In the genomic region with DNA sequence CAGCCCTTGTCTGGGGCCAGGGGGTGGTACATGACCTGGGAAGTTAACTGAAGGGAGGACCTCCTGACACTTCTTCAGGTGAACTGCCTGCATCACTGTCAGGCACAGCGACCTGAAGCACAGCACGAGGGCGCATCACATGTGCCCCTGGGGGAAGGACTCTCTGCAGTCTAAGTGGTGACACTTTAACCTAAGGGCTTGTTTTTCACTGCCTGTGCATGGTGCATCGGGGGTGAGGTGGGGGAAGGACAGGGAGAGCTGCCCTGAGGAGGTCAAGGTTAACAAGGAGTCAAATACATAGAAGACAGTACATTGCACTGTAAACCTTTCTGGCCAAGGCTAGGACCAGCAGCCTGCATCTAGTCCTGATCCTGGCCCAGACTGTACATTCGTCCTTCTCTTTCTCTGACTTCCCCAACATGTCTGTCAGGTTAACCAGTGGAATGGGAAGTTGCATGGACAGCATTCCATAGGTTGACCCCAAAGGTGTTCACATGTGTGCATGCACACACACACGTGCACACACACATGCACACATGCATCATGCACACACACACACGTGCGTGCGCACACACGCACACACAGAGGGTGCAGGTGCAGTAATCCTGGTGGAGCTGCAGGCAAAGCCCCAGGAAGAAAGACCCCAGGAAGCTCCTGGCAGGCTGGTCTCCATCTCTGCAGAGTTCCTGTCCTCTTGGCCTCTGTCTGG, we compare ENCODE assay signal across 34 cellular contexts. TPM values are rescaled to one million over a fixed set of nuclear protein-coding genes. Genes with fewer than 3 reads are reported as not detected.
"Had no signal": no experiment of that assay in that cellular context is flagged by ENCODE, and none has a peak within 500 bp of the region (broad histone marks: within the 10 kb centered on the region; RNA-seq: fewer than 3 reads in every experiment).

No MANE protein-coding gene starts in this region.

- H3K4me1 ChIP-seq: adrenal gland, body of pancreas, colonic mucosa, esophagus muscularis mucosa, foreskin keratinocyte, gastrocnemius medialis had no signal

- H3K4me3 Mint-ChIP-seq: activated CD4-positive, alpha-beta memory T cell treated with anti-CD3 and anti-CD28 coated beads for 36 hours; activated CD4-positive, alpha-beta T cell treated with anti-CD3 and anti-CD28 coated beads for 36 hours; activated CD4-positive, alpha-beta T cell treated with anti-CD3 and anti-CD28 coated beads, Interleukin-2, amount 10 ng/mL, durations not matched to agents 24 days and 14 days; activated CD8-positive, alpha-beta memory T cell treated with anti-CD3 and anti-CD28 coated beads, Interleukin-2, amount 10 ng/mL, durations not matched to agents 7 days and 5 days; activated CD8-positive, alpha-beta T cell treated with anti-CD3 and anti-CD28 coated beads, Interleukin-2, amount 10 ng/mL, durations not matched to agents 7 days and 5 days; activated naive CD4-positive, alpha-beta T cell treated with anti-CD3 and anti-CD28 coated beads for 36 hours; activated naive CD4-positive, alpha-beta T cell treated with anti-CD3 and anti-CD28 coated beads, Interleukin-2, amount 50 U/mL, for 24 hours; activated naive CD8-positive, alpha-beta T cell treated with anti-CD3 and anti-CD28 coated beads for 36 hours; activated naive CD8-positive, alpha-beta T cell treated with anti-CD3 and anti-CD28 coated beads, Interleukin-2, amount 50 U/mL, for 24 hours; activated T-helper 1 cell treated with anti-CD3 and anti-CD28 coated beads, Interleukin-12 subunit alpha, Interleukin-12 subunit beta, Interleukin-2, Interleukin-4 antibody, amounts not matched to agents 30 ng/mL and 10 ng/mL and 1 ng/mL, durations not matched to agents 14 hours and 24 hours and 36 hours; dendritic cell treated with granulocyte-macrophage colony-stimulating factor and Interleukin-4, amounts not matched to agents 40 ng/mL and 50 ng/mL, for 4 days had no signal

- H3K4me1 Mint-ChIP-seq: activated CD4-positive, alpha-beta T cell treated with anti-CD3 and anti-CD28 coated beads for 36 hours; activated CD4-positive, alpha-beta T cell treated with anti-CD3 and anti-CD28 coated beads, Interleukin-2, amount 10 ng/mL, durations not matched to agents 24 days and 14 days; activated CD8-positive, alpha-beta memory T cell treated with anti-CD3 and anti-CD28 coated beads, Interleukin-2, amount 10 ng/mL, durations not matched to agents 7 days and 5 days; activated naive CD4-positive, alpha-beta T cell treated with anti-CD3 and anti-CD28 coated beads, Interleukin-2, amount 50 U/mL, for 24 hours; activated naive CD8-positive, alpha-beta T cell treated with anti-CD3 and anti-CD28 coated beads for 36 hours; activated naive CD8-positive, alpha-beta T cell treated with anti-CD3 and anti-CD28 coated beads, Interleukin-2, amount 50 U/mL, for 24 hours had no signal

- DNase-seq: activated CD4-positive, alpha-beta memory T cell treated with anti-CD3 and anti-CD28 coated beads for 36 hours; activated CD4-positive, alpha-beta T cell treated with anti-CD3 and anti-CD28 coated beads for 36 hours; activated CD4-positive, alpha-beta T cell treated with anti-CD3 and anti-CD28 coated beads, Interleukin-2, amount 10 ng/mL, durations not matched to agents 24 days and 14 days; activated CD4-positive, CD25-positive, alpha-beta regulatory T cell; activated CD4-positive, CD25-positive, alpha-beta regulatory T cell treated with anti-CD3 and anti-CD28 coated beads, Interleukin-2, amount 50 U/mL, for 72 hours; activated CD8-positive, alpha-beta memory T cell treated with anti-CD3 and anti-CD28 coated beads, Interleukin-2, amount 10 ng/mL, durations not matched to agents 7 days and 5 days; activated CD8-positive, alpha-beta memory T cell treated with anti-CD3 and anti-CD28 coated beads, Interleukin-2, amount 50 U/mL, for 4 hours; activated CD8-positive, alpha-beta T cell treated with anti-CD3 and anti-CD28 coated beads, Interleukin-2, amount 10 ng/mL, durations not matched to agents 7 days and 5 days; activated effector memory CD4-positive, alpha-beta T cell treated with anti-CD3 and anti-CD28 coated beads, Interleukin-2, amount 50 U/mL, for 16 hours; activated naive CD4-positive, alpha-beta T cell treated with anti-CD3 and anti-CD28 coated beads for 36 hours; activated naive CD8-positive, alpha-beta T cell treated with anti-CD3 and anti-CD28 coated beads for 36 hours; activated naive CD8-positive, alpha-beta T cell treated with anti-CD3 and anti-CD28 coated beads, Interleukin-2, amount 50 U/mL, for 24 hours; activated T-cell treated with anti-CD3 and anti-CD28 coated beads, Interleukin-2, amount 50 U/mL, for 1 hour; activated T-cell treated with anti-CD3 and anti-CD28 coated beads, Interleukin-2, amount 50 U/mL, for 48 hours; adrenal gland; amygdala; aorta; body of pancreas; central memory CD4-positive, alpha-beta T cell; cerebellar nuclear complex; colonic mucosa; dorsolateral prefrontal cortex; effector memory CD4-positive, alpha-beta T cell; erythroblast; foreskin keratinocyte; gastrocnemius medialis; glutamatergic neuron; T-helper 2 cell had no signal

- H3K27me3 ChIP-seq: adrenal gland, body of pancreas, cardiac muscle cell, colonic mucosa, dorsolateral prefrontal cortex, foreskin keratinocyte, gastrocnemius medialis had no signal

- H3K9me3 Mint-ChIP-seq: activated CD4-positive, alpha-beta memory T cell treated with anti-CD3 and anti-CD28 coated beads for 36 hours; activated CD4-positive, alpha-beta T cell treated with anti-CD3 and anti-CD28 coated beads, Interleukin-2, amount 10 ng/mL, durations not matched to agents 24 days and 14 days; activated naive CD4-positive, alpha-beta T cell treated with anti-CD3 and anti-CD28 coated beads for 36 hours; activated naive CD4-positive, alpha-beta T cell treated with anti-CD3 and anti-CD28 coated beads, Interleukin-2, amount 50 U/mL, for 24 hours; activated naive CD8-positive, alpha-beta T cell treated with anti-CD3 and anti-CD28 coated beads for 36 hours; activated naive CD8-positive, alpha-beta T cell treated with anti-CD3 and anti-CD28 coated beads, Interleukin-2, amount 50 U/mL, for 24 hours; activated T-helper 1 cell treated with anti-CD3 and anti-CD28 coated beads, Interleukin-12 subunit alpha, Interleukin-12 subunit beta, Interleukin-2, Interleukin-4 antibody, amounts not matched to agents 30 ng/mL and 10 ng/mL and 1 ng/mL, durations not matched to agents 14 hours and 24 hours and 36 hours; activated T-helper 2 cell treated with anti-CD3 and anti-CD28 coated beads, Interferon-gamma antibody, Interleukin-2, Interleukin-4, amounts not matched to agents 10 μg/mL and 5 μg/mL and 100 μg/mL, durations not matched to agents 14 hours and 24 hours and 36 hours; dendritic cell treated with granulocyte-macrophage colony-stimulating factor and Interleukin-4, amounts not matched to agents 40 ng/mL and 50 ng/mL, for 4 days had no signal

- H3K36me3 Mint-ChIP-seq: activated CD4-positive, alpha-beta memory T cell treated with anti-CD3 and anti-CD28 coated beads for 36 hours; activated CD8-positive, alpha-beta memory T cell treated with anti-CD3 and anti-CD28 coated beads, Interleukin-2, amount 10 ng/mL, durations not matched to agents 7 days and 5 days; activated naive CD4-positive, alpha-beta T cell treated with anti-CD3 and anti-CD28 coated beads, Interleukin-2, amount 50 U/mL, for 24 hours; activated naive CD8-positive, alpha-beta T cell treated with anti-CD3 and anti-CD28 coated beads for 36 hours had no signal

- H3K27ac Mint-ChIP-seq: activated CD4-positive, alpha-beta memory T cell treated with anti-CD3 and anti-CD28 coated beads for 36 hours; activated CD4-positive, alpha-beta T cell treated with anti-CD3 and anti-CD28 coated beads for 36 hours; activated CD4-positive, alpha-beta T cell treated with anti-CD3 and anti-CD28 coated beads, Interleukin-2, amount 10 ng/mL, durations not matched to agents 24 days and 14 days; activated CD8-positive, alpha-beta memory T cell treated with anti-CD3 and anti-CD28 coated beads, Interleukin-2, amount 10 ng/mL, durations not matched to agents 7 days and 5 days; activated CD8-positive, alpha-beta T cell treated with anti-CD3 and anti-CD28 coated beads, Interleukin-2, amount 10 ng/mL, durations not matched to agents 7 days and 5 days; activated naive CD4-positive, alpha-beta T cell treated with anti-CD3 and anti-CD28 coated beads for 36 hours; activated naive CD4-positive, alpha-beta T cell treated with anti-CD3 and anti-CD28 coated beads, Interleukin-2, amount 50 U/mL, for 24 hours; activated naive CD8-positive, alpha-beta T cell treated with anti-CD3 and anti-CD28 coated beads for 36 hours; activated naive CD8-positive, alpha-beta T cell treated with anti-CD3 and anti-CD28 coated beads, Interleukin-2, amount 50 U/mL, for 24 hours; activated T-helper 1 cell treated with anti-CD3 and anti-CD28 coated beads, Interleukin-12 subunit alpha, Interleukin-12 subunit beta, Interleukin-2, Interleukin-4 antibody, amounts not matched to agents 30 ng/mL and 10 ng/mL and 1 ng/mL, durations not matched to agents 14 hours and 24 hours and 36 hours; activated T-helper 2 cell treated with anti-CD3 and anti-CD28 coated beads, Interferon-gamma antibody, Interleukin-2, Interleukin-4, amounts not matched to agents 10 μg/mL and 5 μg/mL and 100 μg/mL, durations not matched to agents 14 hours and 24 hours and 36 hours; dendritic cell treated with granulocyte-macrophage colony-stimulating factor and Interleukin-4, amounts not matched to agents 40 ng/mL and 50 ng/mL, for 4 days had no signal

- ATAC-seq: activated CD4-positive, alpha-beta T cell treated with anti-CD3 and anti-CD28 coated beads for 36 hours; activated CD8-positive, alpha-beta memory T cell treated with anti-CD3 and anti-CD28 coated beads, Interleukin-2, amount 10 ng/mL, durations not matched to agents 7 days and 5 days; activated CD8-positive, alpha-beta T cell treated with anti-CD3 and anti-CD28 coated beads, Interleukin-2, amount 10 ng/mL, durations not matched to agents 7 days and 5 days; activated naive CD8-positive, alpha-beta T cell treated with anti-CD3 and anti-CD28 coated beads, Interleukin-2, amount 50 U/mL, for 24 hours; body of pancreas; gastrocnemius medialis had no signal

- H3K36me3 ChIP-seq: adrenal gland, cardiac muscle cell, colonic mucosa, esophagus muscularis mucosa, gastrocnemius medialis had no signal

- H3K4me3 ChIP-seq: adrenal gland, body of pancreas, cardiac muscle cell, colonic mucosa, dorsolateral prefrontal cortex, esophagus muscularis mucosa, gastrocnemius medialis had no signal

- H3K27ac ChIP-seq: adrenal gland, body of pancreas, cardiac muscle cell, colonic mucosa, dorsolateral prefrontal cortex, esophagus muscularis mucosa, foreskin keratinocyte, gastrocnemius medialis had no signal

- H3K9me3 ChIP-seq: adrenal gland, body of pancreas, colonic mucosa, esophagus muscularis mucosa, gastrocnemius medialis had no signal

- H3K27me3 Mint-ChIP-seq: activated CD4-positive, alpha-beta memory T cell treated with anti-CD3 and anti-CD28 coated beads for 36 hours; activated CD4-positive, alpha-beta T cell treated with anti-CD3 and anti-CD28 coated beads for 36 hours; activated CD4-positive, alpha-beta T cell treated with anti-CD3 and anti-CD28 coated beads, Interleukin-2, amount 10 ng/mL, durations not matched to agents 24 days and 14 days; activated CD8-positive, alpha-beta memory T cell treated with anti-CD3 and anti-CD28 coated beads, Interleukin-2, amount 10 ng/mL, durations not matched to agents 7 days and 5 days; activated naive CD8-positive, alpha-beta T cell treated with anti-CD3 and anti-CD28 coated beads for 36 hours; activated naive CD8-positive, alpha-beta T cell treated with anti-CD3 and anti-CD28 coated beads, Interleukin-2, amount 50 U/mL, for 24 hours; dendritic cell treated with granulocyte-macrophage colony-stimulating factor and Interleukin-4, amounts not matched to agents 40 ng/mL and 50 ng/mL, for 4 days had no signal

RNA-seq across cellular contexts. Expression of a gene that starts 37.6 kb away (rescaled TPM):
- total RNA-seq: activated CD4-positive, alpha-beta memory T cell treated with anti-CD3 and anti-CD28 coated beads for 36 hours; cardiac muscle cell had no signal
- polyA plus RNA-seq: cardiac muscle cell, foreskin keratinocyte had no signal
